ENCODE assay signal across 12 cellular contexts in the genomic region with DNA sequence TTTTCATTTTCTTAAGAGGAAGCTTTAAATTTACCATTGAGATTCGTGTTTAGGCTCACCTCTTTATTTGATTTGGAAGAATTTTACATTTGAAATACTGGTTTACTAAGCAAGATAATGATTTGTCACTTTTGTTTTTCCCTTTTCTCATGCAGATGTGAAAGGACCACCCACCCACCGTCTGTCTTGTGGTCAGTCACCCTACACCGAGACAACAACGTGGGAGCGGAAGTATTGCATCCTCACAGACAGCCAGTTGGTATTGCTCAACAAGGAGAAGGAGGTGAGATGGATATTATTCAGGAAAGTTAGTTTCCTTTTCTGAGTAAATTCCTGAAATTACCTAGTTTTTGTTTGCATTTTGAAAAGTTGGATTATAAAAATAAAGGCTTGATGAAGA.
DNase-seq lines count a peak whose midpoint lies in the region; ATAC-seq and TF ChIP-seq lines count a peak whose summit lies in the region.
"Had no signal": no experiment of that assay in that cellular context is flagged by ENCODE, and none has a peak within 500 bp of the region (broad histone marks: within the 10 kb centered on the region; RNA-seq: fewer than 3 reads in every experiment).

No MANE protein-coding gene starts in this region.

- TF ChIP-seq CTCF in cardiac fibroblast (IDR thresholded peaks at IDR 0.05; ENCODE audit: low read depth, low read length) (no peak), type B pancreatic cell (conservative IDR thresholded peaks at IDR 0.05) (no peak), transverse colon (IDR thresholded peaks at IDR 0.05) (no peak)

- peaks cover 22% of the 10 kb centered on the region for H3K4me1 Mint-ChIP-seq in type B pancreatic cell (ENCODE audit: unreplicated experiment)
- H3K4me1 Mint-ChIP-seq in activated T-cell treated with anti-CD3 and anti-CD28 coated beads, Interleukin-2, amount 50 U/mL, for 4 hours (ENCODE audit: low read depth) = no peaks in the 10 kb centered on the region

- intact Hi-C loops in transverse colon (cut with DNase I; ENCODE audit: low total_unique reads) = loop anchor here (10.0 kb wide), 1 partner anchor 249 kb away; no protein-coding TSS in a partner anchor

- no peak overlapping the region for H3K4me3 ChIP-seq in NT2/D1 (ENCODE audit: insufficient read length, low read depth)
- H3K4me3 ChIP-seq in cardiac fibroblast (replicated peaks in 1 of 2; ENCODE audit: low read depth in 2 of 2, low read length in 2 of 2) = no peak overlapping the region
- H3K4me3 ChIP-seq in transverse colon = no peak overlapping the region
- H3K4me3 ChIP-seq: tibial nerve had no signal

- peaks cover 11% of the 10 kb centered on the region for H3K36me3 Mint-ChIP-seq in type B pancreatic cell
- no peaks in the 10 kb centered on the region for H3K36me3 Mint-ChIP-seq in activated T-cell treated with anti-CD3 and anti-CD28 coated beads, Interleukin-2, amount 50 U/mL, for 4 hours (ENCODE audit: insufficient read depth)

- in situ Hi-C loops in transverse colon (cut with MboI; ENCODE audit: low pct_ligation_motif_present in 1 of 4, low pct_unique_long_range_greater_than_20kb in 1 of 4, low sequenced_read_pairs in 3 of 4) = loop anchor here in 2 of 4 donors (25.0 kb wide), 1 partner anchor 246 kb away; no protein-coding TSS in a partner anchor

- H3K36me3 ChIP-seq in ES-I3 (ENCODE audit: insufficient read depth, low read length) (peaks cover 5% of the 10 kb centered on the region), NT2/D1 (ENCODE audit: insufficient read depth, insufficient read length, low read length) (no peaks in the 10 kb centered on the region), transverse colon (peaks cover 0 to 4% (median 0%) of the 10 kb centered on the region in 4 donors)

- H3K4me1 ChIP-seq in ES-I3 (ENCODE audit: insufficient read depth, low read length) (peaks cover 40% of the 10 kb centered on the region), NT2/D1 (ENCODE audit: insufficient read depth, insufficient read length) (peaks cover 4% of the 10 kb centered on the region), transverse colon (peaks cover 0 to 17% (median under 1%) of the 10 kb centered on the region in 4 donors)

- WGBS in transverse colon (ENCODE audit: low coverage in 1 of 2), 2 donors = 71 to 73% methylated on average over 4 to 5 of the region's 5 CpGs

- no peak for TF ChIP-seq POLR2A in transverse colon (IDR thresholded peaks at IDR 0.05)

- DNase-seq in NT2/D1 (ENCODE audit: low read depth, low spot score) = peak; percentile 91
- peak; percentile 70 to 87 for DNase-seq in cardiac fibroblast (ENCODE audit: low read depth in 2 of 2)
- DNase-seq in medulla oblongata (ENCODE audit: extremely low spot score) = peak; percentile 61
- no peak for DNase-seq in NCI-H2196 (lab: John Stamatoyannopoulos, UW; ENCODE audit: unreplicated experiment)
- no peak for DNase-seq in type B pancreatic cell (ENCODE audit: extremely low spot score, unreplicated experiment)
- DNase-seq in activated T-cell treated with anti-CD3 and anti-CD28 coated beads, Interleukin-2, amount 50 U/mL, for 4 hours = no peak
- no peak for DNase-seq in transverse colon
- DNase-seq: activated CD8-positive, alpha-beta memory T cell treated with anti-CD3 and anti-CD28 coated beads, Interleukin-2, amount 50 U/mL, for 48 hours; NCI-H187; T1000 had no signal

- H3K9me3 Mint-ChIP-seq in type B pancreatic cell = peaks cover 3% of the 10 kb centered on the region
- no peaks in the 10 kb centered on the region for H3K9me3 Mint-ChIP-seq in activated T-cell treated with anti-CD3 and anti-CD28 coated beads, Interleukin-2, amount 50 U/mL, for 4 hours

- H3K27ac ChIP-seq in transverse colon = no peak overlapping the region
- H3K27ac ChIP-seq: tibial nerve had no signal

- no peaks in the 10 kb centered on the region for H3K27me3 ChIP-seq in NT2/D1 (ENCODE audit: insufficient read depth, insufficient read length)
- H3K27me3 ChIP-seq in transverse colon = no peaks in the 10 kb centered on the region
- H3K27me3 ChIP-seq: tibial nerve had no signal

- H3K9ac ChIP-seq in ES-I3 (ENCODE audit: low read depth, low read length) (peak overlapping the region; percentile 16), NT2/D1 (ENCODE audit: insufficient read length, low read depth) (no peak overlapping the region)

- H3K27ac Mint-ChIP-seq in type B pancreatic cell = no peak overlapping the region

- H3K9me3 ChIP-seq in ES-I3 (ENCODE audit: control insufficient read depth, insufficient read depth, low read length) (no peaks in the 10 kb centered on the region), NT2/D1 (ENCODE audit: insufficient read depth, low read length) (no peaks in the 10 kb centered on the region), transverse colon (no peaks in the 10 kb centered on the region)
- H3K9me3 ChIP-seq: tibial nerve had no signal

- no peaks in the 10 kb centered on the region for H3K27me3 Mint-ChIP-seq in type B pancreatic cell
- no peaks in the 10 kb centered on the region for H3K27me3 Mint-ChIP-seq in activated T-cell treated with anti-CD3 and anti-CD28 coated beads, Interleukin-2, amount 50 U/mL, for 4 hours (ENCODE audit: low read depth)

- ATAC-seq in activated T-cell treated with anti-CD3 and anti-CD28 coated beads, Interleukin-2, amount 50 U/mL, for 4 hours = no peak

- TF ChIP-seq EP300 in transverse colon (IDR thresholded peaks at IDR 0.05; ENCODE audit: low read depth) = no peak

- H3K4me3 Mint-ChIP-seq in type B pancreatic cell = no peak overlapping the region
- no peak overlapping the region for H3K4me3 Mint-ChIP-seq in activated T-cell treated with anti-CD3 and anti-CD28 coated beads, Interleukin-2, amount 50 U/mL, for 4 hours

Comparison
In these comparisons a context has a peak if more than half of its experiments do, and no peak if none do; other contexts are left out.
1. DNase-seq: peak in NT2/D1 (single experiment), cardiac fibroblast (2 of 2) and medulla oblongata (single experiment); none in NCI-H2196 (single experiment), type B pancreatic cell (single experiment), activated T-cell treated with anti-CD3 and anti-CD28 coated beads, Interleukin-2, amount 50 U/mL, for 4 hours (single experiment) and transverse colon (single experiment).